Comparison of ENCODE assay signal across 23 cellular contexts in the genomic region with DNA sequence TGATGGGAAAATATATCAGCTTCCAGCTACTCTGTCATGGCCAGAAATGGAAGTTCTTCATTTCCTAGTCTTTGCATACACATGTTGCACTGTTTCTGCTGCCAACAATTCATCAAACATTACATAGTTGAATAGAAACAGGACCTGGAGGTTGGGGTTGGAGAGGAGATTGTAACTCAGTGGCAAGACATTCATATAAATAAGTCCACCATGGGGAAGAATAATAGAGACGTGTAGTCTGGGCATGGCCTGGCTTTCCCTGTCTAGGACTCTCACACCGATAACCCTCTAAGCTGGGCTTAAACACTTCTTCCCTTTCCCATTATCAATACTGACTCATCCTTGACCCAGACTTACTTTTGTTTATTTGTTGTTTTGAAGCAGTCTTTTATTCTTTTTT.
"Had no signal": no experiment of that assay in that cellular context is flagged by ENCODE, and none has a peak within 500 bp of the region (broad histone marks: within the 10 kb centered on the region; RNA-seq: fewer than 3 reads in every experiment).

No MANE protein-coding gene starts in this region.

- H3K27ac ChIP-seq: left ventricle myocardium inferior, ovary, right atrium auricular region, right lobe of liver, tibial nerve, uterus had no signal

- H3K36me3 ChIP-seq: left ventricle myocardium inferior, ovary, right atrium auricular region, right lobe of liver, tibial nerve, uterus had no signal

- ATAC-seq: mucosa of descending colon; naive thymus-derived CD4-positive, alpha-beta T cell; natural killer cell treated with Interleukin-12 subunit alpha and Interleukin-12 subunit beta and Interleukin-15 and Interleukin-18, amount 100 ng/mL, for 72 hours; right lobe of liver; stimulated activated memory B cell treated with anti-CD40 and anti-IgM and Interleukin-4, amounts not matched to agents 10 μg/mL and 1 μg/mL and 100 μg/mL, for 72 hours; stimulated activated naive CD8-positive, alpha-beta T cell treated with anti-CD3 and anti-CD28 coated beads, Interleukin-15, amount 100 ng/mL, for 72 hours had no signal

- H3K4me1 ChIP-seq: left ventricle myocardium inferior, right atrium auricular region, right lobe of liver, tibial nerve, uterus had no signal

- H3K4me3 ChIP-seq: left ventricle myocardium inferior, lung, mucosa of descending colon, ovary, right atrium auricular region, right lobe of liver, smooth muscle cell, tibial nerve, uterus had no signal

- H3K9me3 ChIP-seq: uterus had no signal

- H3K4me2 ChIP-seq: smooth muscle cell had no signal

- H3K36me3 Mint-ChIP-seq: naive thymus-derived CD4-positive, alpha-beta T cell; stimulated activated memory B cell treated with anti-CD40 and anti-IgM and Interleukin-4, amounts not matched to agents 10 μg/mL and 1 μg/mL and 100 μg/mL, for 72 hours; type B pancreatic cell had no signal

- H3K27me3 Mint-ChIP-seq: progenitor cell of endocrine pancreas; stimulated activated memory B cell treated with anti-CD40 and anti-IgM and Interleukin-4, amounts not matched to agents 10 μg/mL and 1 μg/mL and 100 μg/mL, for 72 hours had no signal

- H3K9me3 Mint-ChIP-seq: natural killer cell treated with Interleukin-12 subunit alpha and Interleukin-12 subunit beta and Interleukin-15 and Interleukin-18, amount 100 ng/mL, for 72 hours; type B pancreatic cell had no signal

- DNase-seq: islet precursor cell; left ventricle myocardium inferior; midbrain; mucosa of descending colon; naive thymus-derived CD4-positive, alpha-beta T cell; ovary; right lobe of liver; stimulated activated CD4-positive, alpha-beta T cell treated with anti-CD3 and anti-CD28 coated beads, Interleukin-1b, Interleukin-23, amount 100 ng/mL, for 48 hours; stimulated activated CD4-positive, alpha-beta T cell treated with anti-CD3 and anti-CD28 coated beads, Interleukin-2, amount 100 ng/mL, for 48 hours; stimulated activated CD4-positive, alpha-beta T cell treated with anti-CD3 and anti-CD28 coated beads, Interleukin-4, amount 100 ng/mL, for 4 hours; stimulated activated CD8-positive, alpha-beta memory T cell treated with anti-CD3 and anti-CD28 coated beads, Interleukin-4, amount 100 ng/mL, for 48 hours; stimulated activated naive CD4-positive, alpha-beta T cell treated with Interleukin-2 at 50 U/mL for 16 hours; stimulated activated naive CD8-positive, alpha-beta T cell treated with anti-CD3 and anti-CD28 coated beads, Interleukin-15, amount 100 ng/mL, for 72 hours; substantia nigra; uterus had no signal

- H3K27me3 ChIP-seq: ovary, right atrium auricular region, right lobe of liver, tibial nerve, uterus had no signal

- H3K4me1 Mint-ChIP-seq: naive thymus-derived CD4-positive, alpha-beta T cell; stimulated activated naive CD8-positive, alpha-beta T cell treated with anti-CD3 and anti-CD28 coated beads, Interleukin-15, amount 100 ng/mL, for 72 hours had no signal

- H3K4me3 Mint-ChIP-seq: naive thymus-derived CD4-positive, alpha-beta T cell; natural killer cell treated with Interleukin-12 subunit alpha and Interleukin-12 subunit beta and Interleukin-15 and Interleukin-18, amount 100 ng/mL, for 72 hours; stimulated activated memory B cell treated with anti-CD40 and anti-IgM and Interleukin-4, amounts not matched to agents 10 μg/mL and 1 μg/mL and 100 μg/mL, for 72 hours; stimulated activated naive CD8-positive, alpha-beta T cell treated with anti-CD3 and anti-CD28 coated beads, Interleukin-15, amount 100 ng/mL, for 72 hours; type B pancreatic cell had no signal

- H3K27ac Mint-ChIP-seq: naive thymus-derived CD4-positive, alpha-beta T cell; natural killer cell treated with Interleukin-12 subunit alpha and Interleukin-12 subunit beta and Interleukin-15 and Interleukin-18, amount 100 ng/mL, for 72 hours; progenitor cell of endocrine pancreas; stimulated activated memory B cell treated with anti-CD40 and anti-IgM and Interleukin-4, amounts not matched to agents 10 μg/mL and 1 μg/mL and 100 μg/mL, for 72 hours; stimulated activated naive CD8-positive, alpha-beta T cell treated with anti-CD3 and anti-CD28 coated beads, Interleukin-15, amount 100 ng/mL, for 72 hours; type B pancreatic cell had no signal
